In genomic region chr14:74922752-74923401, GRCh38 we compare ENCODE assay signal across 8 cellular contexts. TPM values are rescaled to one million over a fixed set of nuclear protein-coding genes. Genes with fewer than 3 reads are reported as not detected.
DNase-seq lines count a peak whose midpoint lies in the region; ATAC-seq, FAIRE-seq and TF ChIP-seq lines count a peak whose summit lies in the region.

RPS6KL1 (minus strand) TSS chr14:74923260; CDS start chr14:74921541, 1,719 bp downstream.

- peak; percentile 91 for ATAC-seq in GM18498 (IDR thresholded peaks at IDR 0.05; ENCODE audit: unreplicated experiment)
- ATAC-seq in HG03039 (IDR thresholded peaks at IDR 0.05; ENCODE audit: unreplicated experiment), result peak; percentile 83
- ATAC-seq in GM18873 (IDR thresholded peaks at IDR 0.05; ENCODE audit: low FRiP score, unreplicated experiment), result no peak

- FAIRE-seq in bronchial epithelial cell (lab: Jason Lieb, UNC), result no peak

- peak; percentile 77 for DNase-seq in NCI-H2107 treated with DMSO at 0.1 percent for 48 hours (lab: John Stamatoyannopoulos, UW; ENCODE audit: unreplicated experiment)
- peak; percentile 73 for DNase-seq in bronchial epithelial cell (ENCODE audit: low read depth)
- peak; percentile 100 for DNase-seq in iPS-NIHi11 (ENCODE audit: low spot score)

- TF ChIP-seq CTCF in WI38 (IDR thresholded peaks at IDR 0.05; ENCODE audit: low read depth, low read length) (no peak), bronchial epithelial cell (IDR thresholded peaks at IDR 0.05; ENCODE audit: insufficient read depth, low read length, severe bottlenecking) (peak; percentile 2)

- H3K27ac ChIP-seq in skeletal muscle tissue (ENCODE audit: low read depth, low read length), result peak within 1 kb of the TSS; percentile 73

- peaks cover 16 to 23% (median 17%) of the 10 kb centered on the region in 3 donors for H3K4me1 ChIP-seq in skeletal muscle tissue (ENCODE audit: control insufficient read depth in 3 of 3, insufficient read depth in 3 of 3, low read length in 3 of 3)

- peak within 1 kb of the TSS; percentile 79 to 91 (median 86) for H3K9ac ChIP-seq in skeletal muscle tissue (ENCODE audit: low read depth in 1 of 3, low read length in 3 of 3)

- H3K27me3 ChIP-seq in bronchial epithelial cell (ENCODE audit: control insufficient read depth, insufficient read depth, low read length), result no peaks in the 10 kb centered on the region
- no peaks in the 10 kb centered on the region for H3K27me3 ChIP-seq in skeletal muscle tissue (ENCODE audit: control insufficient read depth in 3 of 3, insufficient read depth in 3 of 3, low read length in 3 of 3)

- no peaks in the 10 kb centered on the region for H3K9me3 ChIP-seq in skeletal muscle tissue (ENCODE audit: control insufficient read depth in 3 of 3, low read length in 3 of 3)

- H3K4me3 ChIP-seq in WI38 (ENCODE audit: low read depth, low read length), result peak within 1 kb of the TSS; percentile 50
- peak within 1 kb of the TSS; percentile 52 for H3K4me3 ChIP-seq in bronchial epithelial cell (ENCODE audit: low read depth, low read length)
- peak within 1 kb of the TSS; percentile 68 to 81 (median 81) for H3K4me3 ChIP-seq in skeletal muscle tissue (ENCODE audit: low read length in 3 of 3)

- H3K36me3 ChIP-seq in bronchial epithelial cell (ENCODE audit: control insufficient read depth, insufficient read depth, low read length) (no peaks in the 10 kb centered on the region), skeletal muscle tissue (ENCODE audit: control insufficient read depth in 3 of 3, insufficient read depth in 3 of 3, low read length in 3 of 3) (peaks cover 5 to 10% (median 8%) of the 10 kb centered on the region in 3 donors)

RNA-seq across cellular contexts. Expression of gene RPS6KL1, which starts in this region (rescaled TPM):
- 1.5 and 6.1 TPM in 2 replicates for total RNA-seq in bronchial epithelial cell
- total RNA-seq in skeletal muscle tissue, result 3.1 TPM
